Comparison of ENCODE assay signal across 8 cellular contexts in the genomic region with DNA sequence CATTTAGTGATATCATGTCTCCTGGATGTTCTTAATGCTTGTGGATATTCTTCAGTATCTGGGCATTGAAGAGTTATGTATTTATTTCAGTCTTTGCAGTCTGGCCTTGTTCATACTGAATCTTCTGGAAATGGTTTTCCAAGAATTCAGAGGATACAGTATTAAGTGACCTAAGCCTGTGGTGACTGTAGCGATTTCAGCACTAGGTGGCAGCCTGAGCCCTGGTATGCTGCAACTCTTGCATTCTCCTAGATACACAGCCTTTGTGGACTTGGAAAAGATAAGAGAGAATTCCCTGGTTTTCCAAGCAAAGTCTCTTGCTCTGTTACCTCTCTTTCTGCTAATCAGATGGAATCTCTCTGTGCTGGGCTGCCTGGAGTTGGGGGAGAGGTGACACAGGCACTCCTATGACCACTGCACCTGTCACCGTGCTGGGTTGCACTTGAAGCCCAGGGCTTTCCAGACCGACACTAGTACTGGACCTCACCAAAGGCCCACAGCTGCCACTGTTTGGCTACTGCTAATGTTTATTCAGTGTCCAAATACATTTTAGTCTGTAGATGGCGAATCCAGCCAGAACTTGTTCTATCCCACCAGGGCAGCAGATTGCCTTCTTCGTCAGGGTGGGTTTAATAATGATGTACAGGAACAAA. TPM values are rescaled to one million over a fixed set of nuclear protein-coding genes. Genes with fewer than 3 reads are reported as not detected.
DNase-seq lines count a peak whose midpoint lies in the region; ATAC-seq and TF ChIP-seq lines count a peak whose summit lies in the region.

No MANE protein-coding gene starts in this region.

- peak; percentile 43 to 61 for TF ChIP-seq CTCF in Caco-2 (IDR thresholded peaks at IDR 0.05; ENCODE audit: insufficient read depth in 1 of 2, low read depth in 1 of 2, low read length in 1 of 2, severe bottlenecking in 1 of 2, unreplicated experiment in 1 of 2)
- TF ChIP-seq CTCF in WTC11 (IDR thresholded peaks at IDR 0.05) = no peak; the same call in 1 of the 2 replicates
- no peak for TF ChIP-seq CTCF in omental fat pad (IDR thresholded peaks at IDR 0.05)

- in situ Hi-C loops in KBM-7 (cut with MboI; ENCODE audit: low pct_unique_long_range_greater_than_20kb, low sequenced_read_pairs) = no loop called here

- no peaks in the 10 kb centered on the region for H3K4me1 ChIP-seq in Caco-2

- DNase-seq in Caco-2 = peak; percentile 46 to 54
- DNase-seq in KBM-7 = peak; percentile 45
- DNase-seq in WTC11 (ENCODE audit: low spot score) = peak; percentile 41
- DNase-seq in left lobe of liver (ENCODE audit: low spot score) = peak; percentile 49
- DNase-seq in omental fat pad (ENCODE audit: low spot score) = no peak
- DNase-seq in GOT3 (lab: John Stamatoyannopoulos, UW) = no peak

- H3K27me3 Mint-ChIP-seq in Caco-2 (ENCODE audit: insufficient read depth, unreplicated experiment) = no peaks in the 10 kb centered on the region
- no peaks in the 10 kb centered on the region; the same call in 1 of the 2 replicates for H3K27me3 Mint-ChIP-seq in WTC11 (ENCODE audit: low read depth)

- ATAC-seq in WTC11 = peak; percentile 91
- ATAC-seq in left lobe of liver = peak; percentile 99
- no peak for ATAC-seq in omental fat pad (ENCODE audit: low FRiP score)
- ATAC-seq in GM18517 (IDR thresholded peaks at IDR 0.05; ENCODE audit: unreplicated experiment) = no peak
- ATAC-seq in GM18868 (IDR thresholded peaks at IDR 0.05; ENCODE audit: unreplicated experiment) = no peak

- H3K4me3 ChIP-seq in Caco-2 (ENCODE audit: low read depth, low read length) = no peak overlapping the region

- H3K9me3 ChIP-seq in Caco-2 = no peaks in the 10 kb centered on the region

- no peaks in the 10 kb centered on the region for H3K36me3 ChIP-seq in Caco-2 (ENCODE audit: control insufficient read depth, insufficient read depth, low read length)

- no peaks in the 10 kb centered on the region for H3K27me3 ChIP-seq in Caco-2 (replicated peaks; ENCODE audit: control insufficient read depth, insufficient read depth, low read length)

- no TSS peak for BruUV-seq in Caco-2 (replicated peaks; lab: Mats Ljungman, UMichigan)

- POLR2A ChIA-PET in Caco-2 (lab: Charles Lee) = no interaction called here
- POLR2A ChIA-PET in WTC11 (lab: Charles Lee) = no interaction called here

- H3K9me3 Mint-ChIP-seq in Caco-2 (ENCODE audit: unreplicated experiment) = peaks cover 3% of the 10 kb centered on the region
- peaks cover 27% of the 10 kb centered on the region for H3K9me3 Mint-ChIP-seq in WTC11

- H3K27ac Mint-ChIP-seq in Caco-2 (ENCODE audit: unreplicated experiment) (no peak overlapping the region), WTC11 (no peak overlapping the region)

- CTCF ChIA-PET in Caco-2 (lab: Charles Lee) = interaction anchor here (0.7 kb wide), 1 partner anchor 13 kb away, joined by 3 read pairs; no protein-coding TSS in a partner anchor
- CTCF ChIA-PET in WTC11 (lab: Charles Lee) = interaction anchor here (1.5 kb wide), 1 partner anchor 10 kb away, joined by 5 read pairs; no protein-coding TSS in a partner anchor

- peaks cover 11% of the 10 kb centered on the region for H3K4me1 Mint-ChIP-seq in Caco-2 (ENCODE audit: low read depth, unreplicated experiment)
- H3K4me1 Mint-ChIP-seq in WTC11 = peaks cover 16% of the 10 kb centered on the region

- no peak overlapping the region for H3K4me3 Mint-ChIP-seq in Caco-2 (ENCODE audit: unreplicated experiment)
- H3K4me3 Mint-ChIP-seq in WTC11 = no peak overlapping the region

- intact Hi-C loops in Caco-2 (cut with micrococcal nuclease; ENCODE audit: unreplicated experiment) = loop anchor here (1.0 to 2.0 kb wide), 2 partner anchors 130 to 298 kb away; a partner anchor contains a TSS

- no peaks in the 10 kb centered on the region for H3K36me3 Mint-ChIP-seq in Caco-2 (ENCODE audit: insufficient read depth, unreplicated experiment)
- H3K36me3 Mint-ChIP-seq in WTC11 = peaks cover 36% of the 10 kb centered on the region

TF ChIP-seq in WTC11, 78 proteins besides CTCF, POLR2A, EP300 and RAD21:
- no peak for TF ChIP-seq ELF4 (CRISPR knock-in tag; IDR thresholded peaks at IDR 0.05; ENCODE audit: low read depth)
- no peak for TF ChIP-seq OVOL2 (CRISPR knock-in tag; IDR thresholded peaks at IDR 0.05; ENCODE audit: borderline replicate concordance)
- TF ChIP-seq, protein P1, sequence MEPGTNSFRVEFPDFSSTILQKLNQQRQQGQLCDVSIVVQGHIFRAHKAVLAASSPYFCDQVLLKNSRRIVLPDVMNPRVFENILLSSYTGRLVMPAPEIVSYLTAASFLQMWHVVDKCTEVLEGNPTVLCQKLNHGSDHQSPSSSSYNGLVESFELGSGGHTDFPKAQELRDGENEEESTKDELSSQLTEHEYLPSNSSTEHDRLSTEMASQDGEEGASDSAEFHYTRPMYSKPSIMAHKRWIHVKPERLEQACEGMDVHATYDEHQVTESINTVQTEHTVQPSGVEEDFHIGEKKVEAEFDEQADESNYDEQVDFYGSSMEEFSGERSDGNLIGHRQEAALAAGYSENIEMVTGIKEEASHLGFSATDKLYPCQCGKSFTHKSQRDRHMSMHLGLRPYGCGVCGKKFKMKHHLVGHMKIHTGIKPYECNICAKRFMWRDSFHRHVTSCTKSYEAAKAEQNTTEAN (CRISPR knock-in tag; IDR thresholded peaks at IDR 0.05) = no peak
- TF ChIP-seq, protein P2, sequence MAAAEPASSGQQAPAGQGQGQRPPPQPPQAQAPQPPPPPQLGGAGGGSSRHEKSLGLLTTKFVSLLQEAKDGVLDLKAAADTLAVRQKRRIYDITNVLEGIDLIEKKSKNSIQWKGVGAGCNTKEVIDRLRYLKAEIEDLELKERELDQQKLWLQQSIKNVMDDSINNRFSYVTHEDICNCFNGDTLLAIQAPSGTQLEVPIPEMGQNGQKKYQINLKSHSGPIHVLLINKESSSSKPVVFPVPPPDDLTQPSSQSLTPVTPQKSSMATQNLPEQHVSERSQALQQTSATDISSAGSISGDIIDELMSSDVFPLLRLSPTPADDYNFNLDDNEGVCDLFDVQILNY (CRISPR knock-in tag; IDR thresholded peaks at IDR 0.05) = no peak
- TF ChIP-seq, protein P3, sequence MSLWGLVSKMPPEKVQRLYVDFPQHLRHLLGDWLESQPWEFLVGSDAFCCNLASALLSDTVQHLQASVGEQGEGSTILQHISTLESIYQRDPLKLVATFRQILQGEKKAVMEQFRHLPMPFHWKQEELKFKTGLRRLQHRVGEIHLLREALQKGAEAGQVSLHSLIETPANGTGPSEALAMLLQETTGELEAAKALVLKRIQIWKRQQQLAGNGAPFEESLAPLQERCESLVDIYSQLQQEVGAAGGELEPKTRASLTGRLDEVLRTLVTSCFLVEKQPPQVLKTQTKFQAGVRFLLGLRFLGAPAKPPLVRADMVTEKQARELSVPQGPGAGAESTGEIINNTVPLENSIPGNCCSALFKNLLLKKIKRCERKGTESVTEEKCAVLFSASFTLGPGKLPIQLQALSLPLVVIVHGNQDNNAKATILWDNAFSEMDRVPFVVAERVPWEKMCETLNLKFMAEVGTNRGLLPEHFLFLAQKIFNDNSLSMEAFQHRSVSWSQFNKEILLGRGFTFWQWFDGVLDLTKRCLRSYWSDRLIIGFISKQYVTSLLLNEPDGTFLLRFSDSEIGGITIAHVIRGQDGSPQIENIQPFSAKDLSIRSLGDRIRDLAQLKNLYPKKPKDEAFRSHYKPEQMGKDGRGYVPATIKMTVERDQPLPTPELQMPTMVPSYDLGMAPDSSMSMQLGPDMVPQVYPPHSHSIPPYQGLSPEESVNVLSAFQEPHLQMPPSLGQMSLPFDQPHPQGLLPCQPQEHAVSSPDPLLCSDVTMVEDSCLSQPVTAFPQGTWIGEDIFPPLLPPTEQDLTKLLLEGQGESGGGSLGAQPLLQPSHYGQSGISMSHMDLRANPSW (CRISPR knock-in tag; conservative IDR thresholded peaks at IDR 0.05; ENCODE audit: low read depth) = no peak
- no peak for TF ChIP-seq RORB (CRISPR knock-in tag; IDR thresholded peaks at IDR 0.05)
- no peak for TF ChIP-seq FOXP1 (CRISPR knock-in tag; IDR thresholded peaks at IDR 0.05; ENCODE audit: borderline replicate concordance)
- no peak for TF ChIP-seq NFATC4 (CRISPR knock-in tag; IDR thresholded peaks at IDR 0.05)
- no peak for TF ChIP-seq ZNF263 (CRISPR knock-in tag; IDR thresholded peaks at IDR 0.05; ENCODE audit: low read depth)
- TF ChIP-seq ZNF219 (CRISPR knock-in tag; IDR thresholded peaks at IDR 0.05; ENCODE audit: borderline replicate concordance) = no peak
- TF ChIP-seq, protein P4, sequence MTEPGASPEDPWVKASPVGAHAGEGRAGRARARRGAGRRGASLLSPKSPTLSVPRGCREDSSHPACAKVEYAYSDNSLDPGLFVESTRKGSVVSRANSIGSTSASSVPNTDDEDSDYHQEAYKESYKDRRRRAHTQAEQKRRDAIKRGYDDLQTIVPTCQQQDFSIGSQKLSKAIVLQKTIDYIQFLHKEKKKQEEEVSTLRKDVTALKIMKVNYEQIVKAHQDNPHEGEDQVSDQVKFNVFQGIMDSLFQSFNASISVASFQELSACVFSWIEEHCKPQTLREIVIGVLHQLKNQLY (CRISPR knock-in tag; IDR thresholded peaks at IDR 0.05) = no peak
TF ChIP-seq in WTC11: peak in this region for 0.

RNA-seq across cellular contexts. Expression of a gene that starts 19.3 kb away (rescaled TPM):
- total RNA-seq in Caco-2 (2022) (0.91 and 1.6 TPM in 2 replicates), WTC11 (2021) (2.3 to 4.5 TPM (median 2.5 TPM) in 3 replicates), left lobe of liver (0.28 TPM), omental fat pad (1 to 10 TPM in 1 of 4 donors, under 1 TPM in 3; 0.48 to 1.3 (median 0.67) TPM)

RNA-seq across cellular contexts. Expression of a gene that starts 35.2 kb away (rescaled TPM):
- total RNA-seq in Caco-2 (2022) (14.2 and 14.3 TPM in 2 replicates), WTC11 (2021) (10.6 to 13.9 TPM (median 11.7 TPM) in 3 replicates), left lobe of liver (3.2 TPM), omental fat pad (10 to 100 TPM in 2 of 4 donors, 1 to 10 TPM in 2; 4.6 to 11.4 (median 9.5) TPM)

Comparison
In these comparisons a context has a peak if more than half of its experiments do, and no peak if none do; other contexts are left out.
1. DNase-seq: peak in Caco-2 (2 of 2), KBM-7 (single experiment), WTC11 (single experiment) and left lobe of liver (single experiment); none in omental fat pad (single experiment) and GOT3 (single experiment).
2. CTCF ChIP-seq: peak in Caco-2 (2 of 2); none in WTC11 (single experiment) and omental fat pad (0 of 3).
3. ATAC-seq: peak in WTC11 (single experiment) and left lobe of liver (single experiment); none in omental fat pad (single experiment), GM18517 (single experiment) and GM18868 (single experiment).